1 cellular context compared by ENCODE assay signal in the genomic region with DNA sequence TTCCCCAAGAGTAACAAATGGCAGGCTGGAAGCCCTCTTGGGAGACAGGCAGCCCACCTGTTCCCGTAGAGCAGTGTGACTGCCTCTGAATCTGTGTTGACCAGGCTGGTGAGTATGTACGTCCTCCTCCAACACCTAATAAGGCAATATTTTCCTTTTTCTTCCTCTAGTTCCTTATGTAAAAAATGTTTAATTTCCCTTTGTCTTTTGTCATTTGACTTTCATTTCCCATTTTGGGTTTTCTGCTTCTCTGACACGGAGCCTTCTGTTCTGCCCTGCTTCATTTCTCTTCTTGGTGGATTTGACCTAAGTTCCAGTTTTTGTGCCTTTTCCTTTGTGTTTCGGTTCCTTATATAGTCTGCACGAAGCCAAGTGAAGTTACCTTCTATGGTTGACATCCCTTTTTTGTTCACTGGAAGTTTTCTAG.
TF ChIP-seq lines count a peak whose summit lies in the region.

No MANE protein-coding gene starts in this region.

TF ChIP-seq in GM23338, 12 proteins besides CTCF, POLR2A, EP300 and RAD21 (continued from another document):
- TF ChIP-seq, protein P1, sequence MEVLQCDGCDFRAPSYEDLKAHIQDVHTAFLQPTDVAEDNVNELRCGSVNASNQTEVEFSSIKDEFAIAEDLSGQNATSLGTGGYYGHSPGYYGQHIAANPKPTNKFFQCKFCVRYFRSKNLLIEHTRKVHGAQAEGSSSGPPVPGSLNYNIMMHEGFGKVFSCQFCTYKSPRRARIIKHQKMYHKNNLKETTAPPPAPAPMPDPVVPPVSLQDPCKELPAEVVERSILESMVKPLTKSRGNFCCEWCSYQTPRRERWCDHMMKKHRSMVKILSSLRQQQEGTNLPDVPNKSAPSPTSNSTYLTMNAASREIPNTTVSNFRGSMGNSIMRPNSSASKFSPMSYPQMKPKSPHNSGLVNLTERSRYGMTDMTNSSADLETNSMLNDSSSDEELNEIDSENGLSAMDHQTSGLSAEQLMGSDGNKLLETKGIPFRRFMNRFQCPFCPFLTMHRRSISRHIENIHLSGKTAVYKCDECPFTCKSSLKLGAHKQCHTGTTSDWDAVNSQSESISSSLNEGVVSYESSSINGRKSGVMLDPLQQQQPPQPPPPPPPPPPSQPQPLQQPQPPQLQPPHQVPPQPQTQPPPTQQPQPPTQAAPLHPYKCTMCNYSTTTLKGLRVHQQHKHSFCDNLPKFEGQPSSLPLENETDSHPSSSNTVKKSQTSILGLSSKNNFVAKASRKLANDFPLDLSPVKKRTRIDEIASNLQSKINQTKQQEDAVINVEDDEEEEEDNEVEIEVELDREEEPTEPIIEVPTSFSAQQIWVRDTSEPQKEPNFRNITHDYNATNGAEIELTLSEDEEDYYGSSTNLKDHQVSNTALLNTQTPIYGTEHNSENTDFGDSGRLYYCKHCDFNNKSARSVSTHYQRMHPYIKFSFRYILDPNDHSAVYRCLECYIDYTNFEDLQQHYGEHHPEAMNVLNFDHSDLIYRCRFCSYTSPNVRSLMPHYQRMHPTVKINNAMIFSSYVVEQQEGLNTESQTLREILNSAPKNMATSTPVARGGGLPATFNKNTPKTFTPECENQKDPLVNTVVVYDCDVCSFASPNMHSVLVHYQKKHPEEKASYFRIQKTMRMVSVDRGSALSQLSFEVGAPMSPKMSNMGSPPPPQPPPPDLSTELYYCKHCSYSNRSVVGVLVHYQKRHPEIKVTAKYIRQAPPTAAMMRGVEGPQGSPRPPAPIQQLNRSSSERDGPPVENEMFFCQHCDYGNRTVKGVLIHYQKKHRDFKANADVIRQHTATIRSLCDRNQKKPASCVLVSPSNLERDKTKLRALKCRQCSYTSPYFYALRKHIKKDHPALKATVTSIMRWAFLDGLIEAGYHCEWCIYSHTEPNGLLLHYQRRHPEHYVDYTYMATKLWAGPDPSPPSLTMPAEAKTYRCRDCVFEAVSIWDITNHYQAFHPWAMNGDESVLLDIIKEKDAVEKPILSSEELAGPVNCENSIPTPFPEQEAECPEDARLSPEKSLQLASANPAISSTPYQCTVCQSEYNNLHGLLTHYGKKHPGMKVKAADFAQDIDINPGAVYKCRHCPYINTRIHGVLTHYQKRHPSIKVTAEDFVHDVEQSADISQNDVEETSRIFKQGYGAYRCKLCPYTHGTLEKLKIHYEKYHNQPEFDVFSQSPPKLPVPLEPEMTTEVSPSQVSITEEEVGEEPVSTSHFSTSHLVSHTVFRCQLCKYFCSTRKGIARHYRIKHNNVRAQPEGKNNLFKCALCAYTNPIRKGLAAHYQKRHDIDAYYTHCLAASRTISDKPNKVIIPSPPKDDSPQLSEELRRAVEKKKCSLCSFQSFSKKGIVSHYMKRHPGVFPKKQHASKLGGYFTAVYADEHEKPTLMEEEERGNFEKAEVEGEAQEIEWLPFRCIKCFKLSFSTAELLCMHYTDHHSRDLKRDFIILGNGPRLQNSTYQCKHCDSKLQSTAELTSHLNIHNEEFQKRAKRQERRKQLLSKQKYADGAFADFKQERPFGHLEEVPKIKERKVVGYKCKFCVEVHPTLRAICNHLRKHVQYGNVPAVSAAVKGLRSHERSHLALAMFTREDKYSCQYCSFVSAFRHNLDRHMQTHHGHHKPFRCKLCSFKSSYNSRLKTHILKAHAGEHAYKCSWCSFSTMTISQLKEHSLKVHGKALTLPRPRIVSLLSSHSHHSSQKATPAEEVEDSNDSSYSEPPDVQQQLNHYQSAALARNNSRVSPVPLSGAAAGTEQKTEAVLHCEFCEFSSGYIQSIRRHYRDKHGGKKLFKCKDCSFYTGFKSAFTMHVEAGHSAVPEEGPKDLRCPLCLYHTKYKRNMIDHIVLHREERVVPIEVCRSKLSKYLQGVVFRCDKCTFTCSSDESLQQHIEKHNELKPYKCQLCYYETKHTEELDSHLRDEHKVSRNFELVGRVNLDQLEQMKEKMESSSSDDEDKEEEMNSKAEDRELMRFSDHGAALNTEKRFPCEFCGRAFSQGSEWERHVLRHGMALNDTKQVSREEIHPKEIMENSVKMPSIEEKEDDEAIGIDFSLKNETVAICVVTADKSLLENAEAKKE (CRISPR knock-in tag; IDR thresholded peaks at IDR 0.05): no peak
- TF ChIP-seq JUNB (IDR thresholded peaks at IDR 0.05; ENCODE audit: unreplicated experiment): no peak
- TF ChIP-seq, protein P2, sequence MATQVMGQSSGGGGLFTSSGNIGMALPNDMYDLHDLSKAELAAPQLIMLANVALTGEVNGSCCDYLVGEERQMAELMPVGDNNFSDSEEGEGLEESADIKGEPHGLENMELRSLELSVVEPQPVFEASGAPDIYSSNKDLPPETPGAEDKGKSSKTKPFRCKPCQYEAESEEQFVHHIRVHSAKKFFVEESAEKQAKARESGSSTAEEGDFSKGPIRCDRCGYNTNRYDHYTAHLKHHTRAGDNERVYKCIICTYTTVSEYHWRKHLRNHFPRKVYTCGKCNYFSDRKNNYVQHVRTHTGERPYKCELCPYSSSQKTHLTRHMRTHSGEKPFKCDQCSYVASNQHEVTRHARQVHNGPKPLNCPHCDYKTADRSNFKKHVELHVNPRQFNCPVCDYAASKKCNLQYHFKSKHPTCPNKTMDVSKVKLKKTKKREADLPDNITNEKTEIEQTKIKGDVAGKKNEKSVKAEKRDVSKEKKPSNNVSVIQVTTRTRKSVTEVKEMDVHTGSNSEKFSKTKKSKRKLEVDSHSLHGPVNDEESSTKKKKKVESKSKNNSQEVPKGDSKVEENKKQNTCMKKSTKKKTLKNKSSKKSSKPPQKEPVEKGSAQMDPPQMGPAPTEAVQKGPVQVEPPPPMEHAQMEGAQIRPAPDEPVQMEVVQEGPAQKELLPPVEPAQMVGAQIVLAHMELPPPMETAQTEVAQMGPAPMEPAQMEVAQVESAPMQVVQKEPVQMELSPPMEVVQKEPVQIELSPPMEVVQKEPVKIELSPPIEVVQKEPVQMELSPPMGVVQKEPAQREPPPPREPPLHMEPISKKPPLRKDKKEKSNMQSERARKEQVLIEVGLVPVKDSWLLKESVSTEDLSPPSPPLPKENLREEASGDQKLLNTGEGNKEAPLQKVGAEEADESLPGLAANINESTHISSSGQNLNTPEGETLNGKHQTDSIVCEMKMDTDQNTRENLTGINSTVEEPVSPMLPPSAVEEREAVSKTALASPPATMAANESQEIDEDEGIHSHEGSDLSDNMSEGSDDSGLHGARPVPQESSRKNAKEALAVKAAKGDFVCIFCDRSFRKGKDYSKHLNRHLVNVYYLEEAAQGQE (IDR thresholded peaks at IDR 0.05; ENCODE audit: unreplicated experiment): no peak
- TF ChIP-seq NANOG (IDR thresholded peaks at IDR 0.05; ENCODE audit: borderline replicate concordance): no peak
- no peak for TF ChIP-seq POLR2AphosphoS5 (IDR thresholded peaks at IDR 0.05; ENCODE audit: low read depth)
- TF ChIP-seq EZH2phosphoT487 (IDR thresholded peaks at IDR 0.05; ENCODE audit: unreplicated experiment): no peak
- TF ChIP-seq ZNF331 (CRISPR knock-in tag; IDR thresholded peaks at IDR 0.05; ENCODE audit: low read depth): no peak
- TF ChIP-seq, protein P3, sequence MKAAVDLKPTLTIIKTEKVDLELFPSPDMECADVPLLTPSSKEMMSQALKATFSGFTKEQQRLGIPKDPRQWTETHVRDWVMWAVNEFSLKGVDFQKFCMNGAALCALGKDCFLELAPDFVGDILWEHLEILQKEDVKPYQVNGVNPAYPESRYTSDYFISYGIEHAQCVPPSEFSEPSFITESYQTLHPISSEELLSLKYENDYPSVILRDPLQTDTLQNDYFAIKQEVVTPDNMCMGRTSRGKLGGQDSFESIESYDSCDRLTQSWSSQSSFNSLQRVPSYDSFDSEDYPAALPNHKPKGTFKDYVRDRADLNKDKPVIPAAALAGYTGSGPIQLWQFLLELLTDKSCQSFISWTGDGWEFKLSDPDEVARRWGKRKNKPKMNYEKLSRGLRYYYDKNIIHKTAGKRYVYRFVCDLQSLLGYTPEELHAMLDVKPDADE (IDR thresholded peaks at IDR 0.05): no peak
- no peak for TF ChIP-seq CREB1 (CRISPR knock-in tag; IDR thresholded peaks at IDR 0.05; ENCODE audit: low read depth)
